ENCODE assay signal across 26 cellular contexts in the genomic region with DNA sequence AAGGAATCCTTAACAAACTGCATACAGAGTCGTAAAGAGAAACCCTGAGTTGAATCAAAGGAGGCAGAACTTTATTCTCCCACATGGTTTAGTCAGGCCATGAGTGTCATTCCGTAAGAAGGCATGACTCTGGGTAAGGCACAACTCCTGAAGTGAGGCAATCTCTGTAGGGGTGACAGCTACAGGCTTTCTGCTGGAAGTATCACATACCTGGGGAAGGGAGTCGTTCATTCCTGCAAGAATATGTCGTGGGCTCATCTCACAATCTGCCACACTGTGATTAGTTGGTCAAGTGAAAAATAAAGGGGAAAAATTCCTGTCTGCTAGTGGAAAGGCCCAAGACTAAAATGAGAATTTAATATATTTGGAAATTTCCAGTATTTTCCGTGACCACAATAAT.
"Had no signal": no experiment of that assay in that cellular context is flagged by ENCODE, and none has a peak within 500 bp of the region (broad histone marks: within the 10 kb centered on the region; RNA-seq: fewer than 3 reads in every experiment).

No MANE protein-coding gene starts in this region.

- DNase-seq: activated CD4-positive, alpha-beta memory T cell treated with anti-CD3 and anti-CD28 coated beads for 36 hours; activated CD4-positive, alpha-beta T cell treated with anti-CD3 and anti-CD28 coated beads for 36 hours; activated CD4-positive, alpha-beta T cell treated with anti-CD3 and anti-CD28 coated beads, Interleukin-2, amount 10 ng/mL, durations not matched to agents 24 days and 14 days; activated CD4-positive, CD25-positive, alpha-beta regulatory T cell; activated CD4-positive, CD25-positive, alpha-beta regulatory T cell treated with anti-CD3 and anti-CD28 coated beads, Interleukin-2, amount 50 U/mL, for 72 hours; activated CD8-positive, alpha-beta memory T cell treated with anti-CD3 and anti-CD28 coated beads, Interleukin-2, amount 50 U/mL, for 48 hours; activated gamma-delta T cell; activated naive CD4-positive, alpha-beta T cell; activated naive CD4-positive, alpha-beta T cell treated with anti-CD3 and anti-CD28 coated beads, Interleukin-2, amount 50 U/mL, for 16 hours; activated naive CD8-positive, alpha-beta T cell treated with anti-CD3 and anti-CD28 coated beads for 36 hours; activated naive CD8-positive, alpha-beta T cell treated with anti-CD3 and anti-CD28 coated beads, Interleukin-2, amount 50 U/mL, for 24 hours; activated T-cell treated with anti-CD3 and anti-CD28 coated beads for 4 hours; activated T-cell treated with anti-CD3 and anti-CD28 coated beads, Interleukin-2, amount 50 U/mL, for 24 hours; activated T-cell treated with anti-CD3 and anti-CD28 coated beads, Interleukin-2, amount 50 U/mL, for 72 hours; adrenal gland; amygdala; aorta; body of pancreas; caudate nucleus; effector CD8-positive, alpha-beta T cell; foreskin keratinocyte; gastrocnemius medialis; SW 1271; T-cell; T1000 had no signal

- ATAC-seq: activated CD4-positive, alpha-beta T cell treated with anti-CD3 and anti-CD28 coated beads for 36 hours; activated naive CD8-positive, alpha-beta T cell treated with anti-CD3 and anti-CD28 coated beads, Interleukin-2, amount 50 U/mL, for 24 hours; activated T-cell treated with anti-CD3 and anti-CD28 coated beads, Interleukin-2, amount 50 U/mL, for 72 hours; body of pancreas; esophagus mucosa; foreskin keratinocyte; gastrocnemius medialis; T-cell had no signal

- H3K4me1 ChIP-seq: adrenal gland, body of pancreas, foreskin keratinocyte, gastrocnemius medialis had no signal

- H3K27me3 ChIP-seq: adrenal gland, body of pancreas, foreskin keratinocyte, gastrocnemius medialis had no signal

- H3K4me3 ChIP-seq: adrenal gland, body of pancreas, gastrocnemius medialis had no signal

- H3K9me3 ChIP-seq: body of pancreas, gastrocnemius medialis had no signal

- H3K27ac ChIP-seq: adrenal gland, body of pancreas, foreskin keratinocyte, gastrocnemius medialis had no signal

- H3K36me3 ChIP-seq: adrenal gland, gastrocnemius medialis had no signal
